8 cellular contexts compared by ENCODE assay signal in genomic region chr6:30618270-30618787, GRCh38. TPM values are rescaled to one million over a fixed set of nuclear protein-coding genes. Genes with fewer than 3 reads are reported as not detected.
DNase-seq lines count a peak whose midpoint lies in the region; ATAC-seq and TF ChIP-seq lines count a peak whose summit lies in the region.

No MANE protein-coding gene starts in this region.

- WGBS in esophagus muscularis mucosa, result 14% methylated on average over 8 of the region's 8 CpGs

- TF ChIP-seq CTCF in GM12865 (IDR thresholded peaks at IDR 0.05; ENCODE audit: insufficient read depth, low read depth, low read length, missing control alignments) (no peak), Panc1 (IDR thresholded peaks at IDR 0.05) (no peak), esophagus muscularis mucosa (IDR thresholded peaks at IDR 0.05) (no peak)

- H3K4me1 ChIP-seq in Panc1 (ENCODE audit: control insufficient read depth, insufficient read depth, low read length), result peaks cover 20% of the 10 kb centered on the region
- H3K4me1 ChIP-seq in esophagus muscularis mucosa, result peaks cover 24 to 34% (median 31%) of the 10 kb centered on the region in 4 donors

- ATAC-seq in Panc1 (no peak), HG03521 (IDR thresholded peaks at IDR 0.05; ENCODE audit: unreplicated experiment) (no peak)

- no peak for TF ChIP-seq POLR2A in esophagus muscularis mucosa (IDR thresholded peaks at IDR 0.05; ENCODE audit: low read depth)

- H3K4me3 ChIP-seq in GM12865 (ENCODE audit: low read depth, low read length) (peak overlapping the region; percentile 83), Panc1 (ENCODE audit: low read depth in 2 of 2, low read length in 2 of 2) (peak overlapping the region; percentile 71 to 87), esophagus muscularis mucosa (peak overlapping the region; percentile 59 to 71 (median 70))

- POLR2A ChIA-PET in Panc1 (lab: Charles Lee), result no interaction called here

- DNase-seq in GM12865 (ENCODE audit: low read depth), result peak; percentile 35
- DNase-seq in Panc1 (ENCODE audit: low read depth, low spot score), result no peak
- no peak for DNase-seq in esophagus muscularis mucosa (ENCODE audit: extremely low spot score)
- peak; percentile 42 for DNase-seq in posterior vena cava (ENCODE audit: low spot score)
- DNase-seq in superior temporal gyrus (ENCODE audit: extremely low spot score), result no peak
- no peak for DNase-seq in NOMO-1 treated with DMSO at 0.1 percent for 48 hours (lab: John Stamatoyannopoulos, UW; ENCODE audit: unreplicated experiment)
- no peak for DNase-seq in NCI-H128 (lab: John Stamatoyannopoulos, UW; ENCODE audit: unreplicated experiment)

- no TSS peak for BruUV-seq in Panc1 (replicated peaks; lab: Mats Ljungman, UMichigan)

- intact Hi-C loops in Panc1 (cut with micrococcal nuclease; ENCODE audit: unreplicated experiment) (no loop called here), esophagus muscularis mucosa (cut with DNase I) (no loop called here), posterior vena cava (cut with DNase I) (no loop called here)

- H3K36me3 ChIP-seq in Panc1 (ENCODE audit: control insufficient read depth, insufficient read depth, low read length) (peaks cover 26% of the 10 kb centered on the region), esophagus muscularis mucosa (peaks cover 40 to 59% (median 49%) of the 10 kb centered on the region in 4 donors)

- H3K9me3 ChIP-seq in Panc1 (ENCODE audit: control insufficient read depth, insufficient read depth, low read depth, low read length) (no peaks in the 10 kb centered on the region), esophagus muscularis mucosa (no peaks in the 10 kb centered on the region)

- in situ Hi-C loops in Panc1 (cut with HindIII; ENCODE audit: low pct_unique_long_range_greater_than_20kb, low sequenced_read_pairs), result no loop called here

- TF ChIP-seq EP300 in esophagus muscularis mucosa (IDR thresholded peaks at IDR 0.05), result no peak

- CTCF ChIA-PET in Panc1 (lab: Charles Lee), result no interaction called here

- no peaks in the 10 kb centered on the region for H3K27me3 ChIP-seq in Panc1 (ENCODE audit: control insufficient read depth, insufficient read depth, low read length)
- H3K27me3 ChIP-seq in esophagus muscularis mucosa, result no peaks in the 10 kb centered on the region

- H3K27ac ChIP-seq in Panc1 (ENCODE audit: low read length), result peak overlapping the region; percentile 100
- H3K27ac ChIP-seq in esophagus muscularis mucosa (replicated peaks in 1 of 4), result peak overlapping the region; percentile 83 to 98 (median 93)

RNA-seq across cellular contexts. Expression of gene MRPS18B, which starts 0.7 kb away (rescaled TPM):
- total RNA-seq in Panc1 (2021; ENCODE audit: unreplicated experiment) (69.1 TPM), esophagus muscularis mucosa (10 to 100 TPM; 36.0 to 41.8 (median 40.0) TPM), posterior vena cava (10 to 100 TPM; 27.8 to 29.6 TPM)
- 60.3 TPM for polyA plus RNA-seq in Panc1 (2012; ENCODE audit: insufficient read length)

RNA-seq across cellular contexts. Expression of gene PPP1R10, which starts 1.3 kb away (rescaled TPM):
- 82.9 TPM for total RNA-seq in Panc1 (2021; ENCODE audit: unreplicated experiment)
- polyA plus RNA-seq in Panc1 (2012; ENCODE audit: insufficient read length), result 31.9 TPM
- total RNA-seq in esophagus muscularis mucosa, result 10 to 100 TPM; 24.5 to 53.6 (median 37.9) TPM
- 10 to 100 TPM; 35.2 to 50.7 TPM for total RNA-seq in posterior vena cava

RNA-seq across cellular contexts. Expression of gene ATAT1, which starts 8.3 kb away (rescaled TPM):
- 15.8 TPM for total RNA-seq in Panc1 (2021; ENCODE audit: unreplicated experiment)
- 24.4 TPM for polyA plus RNA-seq in Panc1 (2012; ENCODE audit: insufficient read length)
- 1 to 10 TPM; 2.7 to 8.7 (median 5.1) TPM for total RNA-seq in esophagus muscularis mucosa
- 1 to 10 TPM; 5.2 to 7.2 TPM for total RNA-seq in posterior vena cava

RNA-seq across cellular contexts. Expression of gene C6orf136, which starts 28.6 kb away (rescaled TPM):
- 30.8 TPM for total RNA-seq in Panc1 (2021; ENCODE audit: unreplicated experiment)
- polyA plus RNA-seq in Panc1 (2012; ENCODE audit: insufficient read length), result 18.1 TPM
- 10 to 100 TPM in 3 of 4 donors, 1 to 10 TPM in 1; 8.0 to 28.2 (median 24.0) TPM for total RNA-seq in esophagus muscularis mucosa
- 10 to 100 TPM in 1 of 2 donors, 1 to 10 TPM in 1; 8.5 to 13.4 TPM for total RNA-seq in posterior vena cava

RNA-seq across cellular contexts. Expression of gene ABCF1, which starts 47.1 kb away (rescaled TPM):
- 94.9 TPM for total RNA-seq in Panc1 (2021; ENCODE audit: unreplicated experiment)
- 93.5 TPM for polyA plus RNA-seq in Panc1 (2012; ENCODE audit: insufficient read length)
- total RNA-seq in esophagus muscularis mucosa, result 10 to 100 TPM; 39.0 to 60.8 (median 51.4) TPM
- 10 to 100 TPM; 39.4 to 42.3 TPM for total RNA-seq in posterior vena cava

Comparison
In these comparisons a context has a peak if more than half of its experiments do, and no peak if none do; other contexts are left out.
1. DNase-seq: peak in GM12865 (single experiment) and posterior vena cava (single experiment); none in Panc1 (single experiment), esophagus muscularis mucosa (single experiment), superior temporal gyrus (single experiment), NOMO-1 treated with DMSO at 0.1 percent for 48 hours (single experiment) and NCI-H128 (single experiment).
2. Peak in every context shown above with its lines, with median percentiles within 50 percentile points of each other: H3K4me3 ChIP-seq.